ENCODE assay signal across 1 cellular context in genomic region chr1:101139130-101139529, GRCh38.
TF ChIP-seq lines count a peak whose summit lies in the region.

No MANE protein-coding gene starts in this region.

TF ChIP-seq in H1, 55 proteins besides CTCF, POLR2A, EP300 and RAD21:
- TF ChIP-seq EZH2 (IDR thresholded peaks at IDR 0.05; ENCODE audit: low read depth, low read length, severe bottlenecking) = no peak
- TF ChIP-seq SUZ12 (IDR thresholded peaks at IDR 0.05; ENCODE audit: low read length) = no peak
- TF ChIP-seq, protein P1, sequence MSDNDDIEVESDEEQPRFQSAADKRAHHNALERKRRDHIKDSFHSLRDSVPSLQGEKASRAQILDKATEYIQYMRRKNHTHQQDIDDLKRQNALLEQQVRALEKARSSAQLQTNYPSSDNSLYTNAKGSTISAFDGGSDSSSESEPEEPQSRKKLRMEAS (IDR thresholded peaks at IDR 0.05) = no peak
- TF ChIP-seq KDM5A (IDR thresholded peaks at IDR 0.05; ENCODE audit: low read length) = no peak
- no peak for TF ChIP-seq POLR2AphosphoS5 (IDR thresholded peaks at IDR 0.05; ENCODE audit: low read depth, low read length)
